2 cellular contexts compared by ENCODE assay signal in genomic region chr3:47366833-47367232, GRCh38.
TF ChIP-seq lines count a peak whose summit lies in the region.

No MANE protein-coding gene starts in this region.

TF ChIP-seq in HepG2, 621 proteins besides CTCF, POLR2A, EP300 and RAD21:
- TF ChIP-seq ZNF121 (CRISPR knock-in tag; IDR thresholded peaks at IDR 0.05), result peak; percentile 77; the same call in 1 of the 2 replicates
- TF ChIP-seq NFE2L1 (CRISPR knock-in tag; IDR thresholded peaks at IDR 0.05; ENCODE audit: borderline replicate concordance), result no peak

TF ChIP-seq in K562, 482 proteins besides CTCF, POLR2A, EP300 and RAD21:
- TF ChIP-seq BCOR (IDR thresholded peaks at IDR 0.05) (no peak), ZNF121 (CRISPR knock-in tag; conservative IDR thresholded peaks at IDR 0.05) (peak; percentile 88), PYGO2 (tag; IDR thresholded peaks at IDR 0.05) (no peak), KDM5B (IDR thresholded peaks at IDR 0.05; ENCODE audit: insufficient replicate concordance, low read depth, low read length) (no peak), KLF16 (IDR thresholded peaks at IDR 0.05) (no peak)
TF ChIP-seq in K562: peak in this region for 1.
